Comparison of ENCODE assay signal across 27 cellular contexts in genomic region chr18:55869547-55869946, GRCh38.
DNase-seq lines count a peak whose midpoint lies in the region; ATAC-seq and TF ChIP-seq lines count a peak whose summit lies in the region.
"Had no signal": no experiment of that assay in that cellular context is flagged by ENCODE, and none has a peak within 500 bp of the region (broad histone marks: within the 10 kb centered on the region; RNA-seq: fewer than 3 reads in every experiment).

No MANE protein-coding gene starts in this region.

- no peaks in the 10 kb centered on the region; the same call in 1 of the 2 replicates for H3K27me3 Mint-ChIP-seq in HFFc6 (ENCODE audit: insufficient read depth)
- H3K27me3 Mint-ChIP-seq in chondrocyte (ENCODE audit: low read depth), result no peaks in the 10 kb centered on the region
- H3K27me3 Mint-ChIP-seq: activated CD4-positive, alpha-beta T cell treated with anti-CD3 and anti-CD28 coated beads, Interleukin-2, amount 10 ng/mL, durations not matched to agents 7 days and 5 days; CD4-positive, CD25-positive, alpha-beta regulatory T cell; IgD-negative memory B cell had no signal

- H3K4me1 Mint-ChIP-seq in HFFc6 (ENCODE audit: low read depth) (peaks cover 63% of the 10 kb centered on the region), chondrocyte (ENCODE audit: low read depth) (peaks cover 25% of the 10 kb centered on the region)
- H3K4me1 Mint-ChIP-seq: activated CD4-positive, alpha-beta T cell treated with anti-CD3 and anti-CD28 coated beads, Interleukin-2, amount 10 ng/mL, durations not matched to agents 7 days and 5 days; CD4-positive, CD25-positive, alpha-beta regulatory T cell; IgD-negative memory B cell; immature natural killer cell had no signal

- intact Hi-C loops in left ventricle myocardium superior (cut with micrococcal nuclease), result loop anchor here (10.0 kb wide), 1 partner anchor 215 kb away; no protein-coding TSS in a partner anchor

- H3K36me3 Mint-ChIP-seq in HFFc6 (ENCODE audit: low read depth), result no peaks in the 10 kb centered on the region
- no peaks in the 10 kb centered on the region for H3K36me3 Mint-ChIP-seq in chondrocyte (ENCODE audit: low read depth)
- H3K36me3 Mint-ChIP-seq: CD4-positive, CD25-positive, alpha-beta regulatory T cell; IgD-negative memory B cell; immature natural killer cell had no signal

- ATAC-seq in left ventricle myocardium superior, result peak; percentile 76
- ATAC-seq in GM21723 (IDR thresholded peaks at IDR 0.05; ENCODE audit: unreplicated experiment), result no peak

- H3K4me3 Mint-ChIP-seq in HFFc6 (peak overlapping the region; percentile 67), chondrocyte (ENCODE audit: unreplicated experiment) (no peak overlapping the region)
- H3K4me3 Mint-ChIP-seq: activated CD4-positive, alpha-beta T cell treated with anti-CD3 and anti-CD28 coated beads, Interleukin-2, amount 10 ng/mL, durations not matched to agents 7 days and 5 days; CD4-positive, CD25-positive, alpha-beta regulatory T cell; H9; IgD-negative memory B cell; immature natural killer cell had no signal

- peak overlapping the region; percentile 72 for H3K27ac Mint-ChIP-seq in HFFc6
- peak overlapping the region; percentile 78 for H3K27ac Mint-ChIP-seq in chondrocyte (ENCODE audit: unreplicated experiment)
- H3K27ac Mint-ChIP-seq: activated CD4-positive, alpha-beta T cell treated with anti-CD3 and anti-CD28 coated beads, Interleukin-2, amount 10 ng/mL, durations not matched to agents 7 days and 5 days; CD4-positive, CD25-positive, alpha-beta regulatory T cell; H9; IgD-negative memory B cell; immature natural killer cell had no signal

- DNase-seq in HFFc6 (no peak), chondrocyte (ENCODE audit: low spot score) (no peak), left ventricle myocardium superior (no peak), stromal cell of bone marrow (ENCODE audit: low read depth) (peak; percentile 30), nucleus accumbens (lab: John Stamatoyannopoulos, UW) (no peak)
- no peak for DNase-seq in activated CD8-positive, alpha-beta memory T cell treated with anti-CD3 and anti-CD28 coated beads, Interleukin-2, amount 50 U/mL, for 48 hours
- DNase-seq: activated CD4-positive, alpha-beta T cell treated with anti-CD3 and anti-CD28 coated beads, Interleukin-2, amount 10 ng/mL, durations not matched to agents 7 days and 5 days; activated naive CD4-positive, alpha-beta T cell; activated T-cell treated with anti-CD3 and anti-CD28 coated beads, Interleukin-2, amount 50 U/mL, for 48 hours; CD4-positive, CD25-positive, alpha-beta regulatory T cell; effector CD8-positive, alpha-beta T cell; erythroblast; H9; hypothalamus; immature natural killer cell; NCI-H1092 treated with DMSO at 0.1 percent for 48 hours; NCI-H187 treated with DMSO at 0.1 percent for 48 hours; NCI-H2171 treated with DMSO at 0.1 percent for 48 hours; NCI-H526; NK-92 treated with Interleukin-12 subunit alpha and Interleukin-12 subunit beta, amount 100 ng/mL, for 24 hours; PC-9; SHP77 treated with DMSO at 0.1 percent for 48 hours; stimulated activated CD4-positive, alpha-beta T cell treated with anti-CD3 and anti-CD28 coated beads, Interleukin-2, amount 100 ng/mL, for 24 hours; substantia nigra; upper lobe of left lung had no signal

- no peaks in the 10 kb centered on the region for H3K9me3 Mint-ChIP-seq in HFFc6
- H3K9me3 Mint-ChIP-seq in chondrocyte (ENCODE audit: low read depth), result no peaks in the 10 kb centered on the region
- H3K9me3 Mint-ChIP-seq: activated CD4-positive, alpha-beta T cell treated with anti-CD3 and anti-CD28 coated beads, Interleukin-2, amount 10 ng/mL, durations not matched to agents 7 days and 5 days; H9; IgD-negative memory B cell had no signal

- TF ChIP-seq CTCF in HFFc6 (IDR thresholded peaks at IDR 0.05), result no peak
- TF ChIP-seq CTCF in chondrocyte (IDR thresholded peaks at IDR 0.05), result no peak
